In the genomic region with DNA sequence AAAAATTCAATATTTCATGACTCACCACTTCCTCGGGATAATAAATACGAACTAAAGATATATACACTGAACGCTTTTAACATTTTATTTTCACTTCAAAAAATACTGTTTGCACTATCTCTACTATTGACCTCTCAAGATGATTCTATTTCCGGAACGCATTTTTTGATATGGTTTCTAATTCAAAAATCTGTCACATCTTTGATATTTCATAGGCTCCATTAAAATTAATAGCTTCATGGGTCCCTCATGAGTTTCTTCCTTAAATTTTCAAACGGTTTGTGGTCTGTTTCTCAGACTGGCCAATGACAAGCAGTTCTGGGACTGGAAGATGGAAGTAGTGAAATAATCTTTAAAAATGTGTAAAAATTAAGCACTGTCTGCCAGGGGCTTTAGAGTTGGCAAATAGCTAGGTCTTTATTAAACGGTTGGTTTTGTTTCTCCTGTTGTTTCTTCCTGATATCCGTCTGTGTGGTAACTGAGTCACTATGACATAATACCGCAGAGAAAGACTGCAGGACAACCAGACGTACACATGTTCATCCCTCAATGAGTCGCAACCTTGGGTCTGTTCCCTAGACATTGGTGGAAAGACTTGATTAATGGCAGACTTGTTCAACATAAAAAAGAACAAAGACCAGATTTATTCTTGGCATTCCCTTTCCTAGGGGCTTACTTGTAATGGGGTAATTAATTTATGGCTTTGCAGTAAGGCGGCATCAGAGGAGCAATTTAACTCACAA, we compare ENCODE assay signal across 8 cellular contexts.
A peak's percentile ranks its signal among the peaks of the same experiment; 100 is the strongest.
DNase-seq lines count a peak whose midpoint lies in the region; ATAC-seq and TF ChIP-seq lines count a peak whose summit lies in the region.

No MANE protein-coding gene starts in this region.

- H3K36me3 ChIP-seq in WERI-Rb-1 (no peaks in the 10 kb centered on the region), hepatocyte (replicated peaks; ENCODE audit: insufficient read depth, low read depth) (no peaks in the 10 kb centered on the region)

- DNase-seq in HCEC 1CT (peak; percentile 58), WERI-Rb-1 (no peak), hepatocyte (ENCODE audit: low spot score) (no peak), GDM1 (lab: John Stamatoyannopoulos, UW) (no peak), DMS153 (lab: John Stamatoyannopoulos, UW) (no peak)
- DNase-seq in activated CD4-positive, alpha-beta T cell treated with anti-CD3 and anti-CD28 coated beads, Interleukin-2, amount 10 ng/mL, durations not matched to agents 7 days and 5 days: no peak

- POLR2A ChIA-PET in activated CD4-positive, alpha-beta T cell treated with anti-CD3 and anti-CD28 coated beads, Interleukin-2, amount 10 ng/mL, durations not matched to agents 7 days and 5 days (lab: Charles Lee): no interaction called here

- peaks cover 71% of the 10 kb centered on the region for H3K27me3 Mint-ChIP-seq in activated CD4-positive, alpha-beta T cell treated with anti-CD3 and anti-CD28 coated beads, Interleukin-2, amount 10 ng/mL, durations not matched to agents 7 days and 5 days

- H3K4me3 Mint-ChIP-seq in activated CD4-positive, alpha-beta T cell treated with anti-CD3 and anti-CD28 coated beads, Interleukin-2, amount 10 ng/mL, durations not matched to agents 7 days and 5 days: no peak overlapping the region

- H3K4me1 Mint-ChIP-seq in activated CD4-positive, alpha-beta T cell treated with anti-CD3 and anti-CD28 coated beads, Interleukin-2, amount 10 ng/mL, durations not matched to agents 7 days and 5 days: peaks cover 14% of the 10 kb centered on the region

- H3K4me3 ChIP-seq in WERI-Rb-1 (ENCODE audit: low read depth, low read length): peak overlapping the region; percentile 97
- H3K4me3 ChIP-seq in hepatocyte: peak overlapping the region; percentile 73
- peak overlapping the region in 6 of 7 experiments; percentile 45 to 58 (median 50) for H3K4me3 ChIP-seq in skin epidermis

- no peaks in the 10 kb centered on the region for H4K20me1 ChIP-seq in hepatocyte (ENCODE audit: insufficient read depth, poor library complexity, severe bottlenecking)

- H2AFZ ChIP-seq in hepatocyte: peak overlapping the region; percentile 60

- peaks cover 8% of the 10 kb centered on the region for H3K4me1 ChIP-seq in hepatocyte (ENCODE audit: insufficient read depth)

- no peak overlapping the region for H3K27ac ChIP-seq in WERI-Rb-1
- peak overlapping the region; percentile 77 for H3K27ac ChIP-seq in hepatocyte
- peak overlapping the region in 16 of 21 experiments; percentile 10 to 95 (median 84) for H3K27ac ChIP-seq in skin epidermis

- H3K4me2 ChIP-seq in hepatocyte: peak overlapping the region; percentile 85

- ATAC-seq in GM18498 (IDR thresholded peaks at IDR 0.05; ENCODE audit: unreplicated experiment): no peak

- H3K9me3 Mint-ChIP-seq in activated CD4-positive, alpha-beta T cell treated with anti-CD3 and anti-CD28 coated beads, Interleukin-2, amount 10 ng/mL, durations not matched to agents 7 days and 5 days: no peaks in the 10 kb centered on the region

- no peaks in the 10 kb centered on the region for H3K9me2 ChIP-seq in hepatocyte (replicated peaks; ENCODE audit: insufficient read depth)

- no peaks in the 10 kb centered on the region for H3K36me3 Mint-ChIP-seq in activated CD4-positive, alpha-beta T cell treated with anti-CD3 and anti-CD28 coated beads, Interleukin-2, amount 10 ng/mL, durations not matched to agents 7 days and 5 days (ENCODE audit: low read depth)

- no peak overlapping the region for H3K27ac Mint-ChIP-seq in activated CD4-positive, alpha-beta T cell treated with anti-CD3 and anti-CD28 coated beads, Interleukin-2, amount 10 ng/mL, durations not matched to agents 7 days and 5 days

- 55% methylated on average over 12 of the region's 12 CpGs for WGBS in hepatocyte (ENCODE audit: low lambda C conversion rate, missing lambda C conversion rate)

- CTCF ChIA-PET in activated CD4-positive, alpha-beta T cell treated with anti-CD3 and anti-CD28 coated beads, Interleukin-2, amount 10 ng/mL, durations not matched to agents 7 days and 5 days (lab: Charles Lee): no interaction called here

- peaks cover 19% of the 10 kb centered on the region for H3K79me2 ChIP-seq in hepatocyte

- TF ChIP-seq CTCF in WERI-Rb-1 (IDR thresholded peaks at IDR 0.05; ENCODE audit: low read depth, low read length) (no peak), hepatocyte (IDR thresholded peaks at IDR 0.05; ENCODE audit: poor library complexity) (no peak)

- H3K27me3 ChIP-seq in WERI-Rb-1 (ENCODE audit: insufficient read depth, low read depth, severe bottlenecking) (no peaks in the 10 kb centered on the region), hepatocyte (no peaks in the 10 kb centered on the region)

- no peaks in the 10 kb centered on the region for H3K9me3 ChIP-seq in WERI-Rb-1 (ENCODE audit: severe bottlenecking)
- no peaks in the 10 kb centered on the region for H3K9me3 ChIP-seq in hepatocyte (ENCODE audit: low read depth)
